In the genomic region with DNA sequence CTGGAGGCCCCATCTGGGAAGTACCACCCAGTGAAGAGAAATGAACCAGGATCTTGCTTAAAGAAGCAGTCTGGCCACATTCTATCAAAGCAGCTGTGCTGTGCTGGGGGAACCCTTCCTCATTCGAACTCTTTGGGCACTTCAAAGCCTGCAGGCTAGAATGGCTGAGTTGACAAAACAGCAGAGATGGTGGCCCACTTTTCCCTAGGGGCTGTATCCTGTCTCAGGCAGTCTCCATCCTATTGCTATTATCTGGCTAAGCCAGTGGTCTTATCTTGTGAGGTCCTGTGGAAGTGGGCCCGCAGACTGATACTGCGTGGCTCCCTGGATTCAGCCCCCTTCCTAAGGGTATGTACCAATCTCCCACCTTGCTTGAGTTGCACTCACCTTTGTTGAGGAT, we compare ENCODE assay signal across 16 cellular contexts.
DNase-seq lines count a peak whose midpoint lies in the region; ATAC-seq, FAIRE-seq and TF ChIP-seq lines count a peak whose summit lies in the region.
"Had no signal": no experiment of that assay in that cellular context is flagged by ENCODE, and none has a peak within 500 bp of the region (broad histone marks: within the 10 kb centered on the region; RNA-seq: fewer than 3 reads in every experiment).

No MANE protein-coding gene starts in this region.

- H3K9me3 ChIP-seq in trophoblast cell (ENCODE audit: insufficient read depth, low read depth, low read length) (no peaks in the 10 kb centered on the region), suprapubic skin (no peaks in the 10 kb centered on the region)
- H3K9me3 ChIP-seq: Caco-2 had no signal

- FAIRE-seq in urothelium cell line (lab: Jason Lieb, UNC): no peak
- FAIRE-seq: astrocyte had no signal

- H3K36me3 ChIP-seq in trophoblast cell (ENCODE audit: control insufficient read depth in 1 of 2, insufficient read depth in 2 of 2, low read length in 2 of 2): no peaks in the 10 kb centered on the region
- no peaks in the 10 kb centered on the region for H3K36me3 ChIP-seq in suprapubic skin

- H2BK120ac ChIP-seq in trophoblast cell (ENCODE audit: insufficient read depth, low read length, poor library complexity): peak overlapping the region; percentile 11

- peaks cover 54% of the 10 kb centered on the region for H3K4me1 Mint-ChIP-seq in activated T-cell treated with anti-CD3 and anti-CD28 coated beads, Interleukin-2, amount 50 U/mL, for 72 hours (ENCODE audit: low read depth)
- peaks cover 40% of the 10 kb centered on the region for H3K4me1 Mint-ChIP-seq in activated naive CD8-positive, alpha-beta T cell treated with anti-CD3 and anti-CD28 coated beads, Interleukin-2, amount 10 ng/mL, durations not matched to agents 7 days and 5 days
- H3K4me1 Mint-ChIP-seq: mesothelial cell of epicardium had no signal

- H3K4me3 ChIP-seq in trophoblast cell (ENCODE audit: low read depth, low read length) (no peak overlapping the region), suprapubic skin (no peak overlapping the region)

- H3K79me1 ChIP-seq in trophoblast cell (ENCODE audit: low read length): peaks cover 13% of the 10 kb centered on the region

- H3K4me1 ChIP-seq in trophoblast cell (ENCODE audit: control insufficient read depth in 1 of 2, insufficient read depth in 2 of 2, low read length in 2 of 2) (peaks cover 10 to 13% of the 10 kb centered on the region in 2 experiments), suprapubic skin (no peaks in the 10 kb centered on the region)
- H3K4me1 ChIP-seq: Caco-2 had no signal

- no peak for ATAC-seq in activated T-cell treated with anti-CD3 and anti-CD28 coated beads, Interleukin-2, amount 50 U/mL, for 72 hours (replicated peaks in 1 of 2)
- no peak for ATAC-seq in activated naive CD8-positive, alpha-beta T cell treated with anti-CD3 and anti-CD28 coated beads, Interleukin-2, amount 10 ng/mL, durations not matched to agents 7 days and 5 days (ENCODE audit: low read depth)
- ATAC-seq: HCT116, left cardiac atrium, Right ventricle myocardium inferior had no signal

- H2AK5ac ChIP-seq in trophoblast cell (ENCODE audit: low read length): peak overlapping the region; percentile 37

- no peak overlapping the region for H3K27ac Mint-ChIP-seq in activated T-cell treated with anti-CD3 and anti-CD28 coated beads, Interleukin-2, amount 50 U/mL, for 72 hours
- peak overlapping the region; percentile 82 for H3K27ac Mint-ChIP-seq in activated naive CD8-positive, alpha-beta T cell treated with anti-CD3 and anti-CD28 coated beads, Interleukin-2, amount 10 ng/mL, durations not matched to agents 7 days and 5 days
- H3K27ac Mint-ChIP-seq: mesothelial cell of epicardium had no signal

- peak overlapping the region; percentile 14 to 54 for H3K4me3 Mint-ChIP-seq in activated T-cell treated with anti-CD3 and anti-CD28 coated beads, Interleukin-2, amount 50 U/mL, for 72 hours
- peak overlapping the region; percentile 79 for H3K4me3 Mint-ChIP-seq in activated naive CD8-positive, alpha-beta T cell treated with anti-CD3 and anti-CD28 coated beads, Interleukin-2, amount 10 ng/mL, durations not matched to agents 7 days and 5 days
- H3K4me3 Mint-ChIP-seq: mesothelial cell of epicardium had no signal

- H3K27me3 ChIP-seq in trophoblast cell (ENCODE audit: insufficient read depth, low read length): no peaks in the 10 kb centered on the region
- no peaks in the 10 kb centered on the region for H3K27me3 ChIP-seq in suprapubic skin

- peak overlapping the region; percentile 43 for H4K91ac ChIP-seq in trophoblast cell (ENCODE audit: low read depth, low read length)

- H3K9me3 Mint-ChIP-seq in activated T-cell treated with anti-CD3 and anti-CD28 coated beads, Interleukin-2, amount 50 U/mL, for 72 hours: peaks cover 2 to 5% of the 10 kb centered on the region in 2 donors
- H3K9me3 Mint-ChIP-seq in activated naive CD8-positive, alpha-beta T cell treated with anti-CD3 and anti-CD28 coated beads, Interleukin-2, amount 10 ng/mL, durations not matched to agents 7 days and 5 days: peaks cover 9% of the 10 kb centered on the region

- H4K8ac ChIP-seq in trophoblast cell (ENCODE audit: low read depth, low read length): no peak overlapping the region

- H3K79me2 ChIP-seq in trophoblast cell (ENCODE audit: control insufficient read depth, insufficient read depth, low read length, poor library complexity): no peaks in the 10 kb centered on the region

- no peak overlapping the region for H3K9ac ChIP-seq in trophoblast cell (ENCODE audit: low read length)

- no peak for TF ChIP-seq POLR2A in suprapubic skin (IDR thresholded peaks at IDR 0.05)

- peak overlapping the region; percentile 43 for H2BK12ac ChIP-seq in trophoblast cell (ENCODE audit: low read length)

- H3K4me2 ChIP-seq in trophoblast cell (ENCODE audit: low read length): no peak overlapping the region

- no peak overlapping the region for H3K23ac ChIP-seq in trophoblast cell (ENCODE audit: low read length)

- H3K27ac ChIP-seq in trophoblast cell (ENCODE audit: low read depth, low read length) (no peak overlapping the region), suprapubic skin (no peak overlapping the region)

- peaks cover 26% of the 10 kb centered on the region for H3K27me3 Mint-ChIP-seq in activated T-cell treated with anti-CD3 and anti-CD28 coated beads, Interleukin-2, amount 50 U/mL, for 72 hours (ENCODE audit: low read depth)
- no peaks in the 10 kb centered on the region for H3K27me3 Mint-ChIP-seq in activated naive CD8-positive, alpha-beta T cell treated with anti-CD3 and anti-CD28 coated beads, Interleukin-2, amount 10 ng/mL, durations not matched to agents 7 days and 5 days

- no peak overlapping the region for H4K12ac ChIP-seq in trophoblast cell (ENCODE audit: low read depth, low read length)

- POLR2A ChIA-PET in activated naive CD8-positive, alpha-beta T cell treated with anti-CD3 and anti-CD28 coated beads, Interleukin-2, amount 10 ng/mL, durations not matched to agents 7 days and 5 days (lab: Charles Lee): interaction anchor here (0.8 to 1.6 kb wide), 2 partner anchors 175 to 203 kb away, joined by 3 to 5 read pairs; no protein-coding TSS in a partner anchor

- peak overlapping the region; percentile 25 for H3K14ac ChIP-seq in trophoblast cell (ENCODE audit: low read length)

- H2BK5ac ChIP-seq in trophoblast cell (ENCODE audit: low read depth, low read length, poor library complexity): peak overlapping the region; percentile 40

- no peak for DNase-seq in activated T-cell treated with anti-CD3 and anti-CD28 coated beads, Interleukin-2, amount 50 U/mL, for 72 hours
- no peak for DNase-seq in activated T-cell treated with anti-CD3 and anti-CD28 coated beads, Interleukin-2, amount 50 U/mL, for 48 hours
- DNase-seq in MV-4-11 (lab: John Stamatoyannopoulos, UW): peak; percentile 11
- DNase-seq in activated naive CD8-positive, alpha-beta T cell treated with anti-CD3 and anti-CD28 coated beads, Interleukin-2, amount 10 ng/mL, durations not matched to agents 7 days and 5 days: no peak
- DNase-seq in trophoblast cell: no peak
- DNase-seq in urothelium cell line (ENCODE audit: low spot score): no peak
- no peak for DNase-seq in suprapubic skin (ENCODE audit: low spot score in 2 of 2)
- DNase-seq in SK-N-DZ (ENCODE audit: low spot score): no peak
- DNase-seq: Caco-2, EL, left cardiac atrium, NCI-H1436 had no signal

- no peak for TF ChIP-seq EP300 in suprapubic skin (IDR thresholded peaks at IDR 0.05)

- no peak for TF ChIP-seq CTCF in suprapubic skin (IDR thresholded peaks at IDR 0.05)

- no CpG with 5 or more reads among the region's 3 CpGs for WGBS in trophoblast cell (ENCODE audit: extremely low coverage, insufficient coverage, insufficient read length)
- WGBS in suprapubic skin: 88% methylated on average over 3 of the region's 3 CpGs

- peak overlapping the region; percentile 23 for H3K18ac ChIP-seq in trophoblast cell (ENCODE audit: low read length)

- H2AFZ ChIP-seq in trophoblast cell (ENCODE audit: insufficient read depth, low read length, poor library complexity): no peak overlapping the region

- peaks cover 7 to 8% of the 10 kb centered on the region in 2 donors for H3K36me3 Mint-ChIP-seq in activated T-cell treated with anti-CD3 and anti-CD28 coated beads, Interleukin-2, amount 50 U/mL, for 72 hours (ENCODE audit: insufficient read depth in 2 of 2)
- peaks cover 36% of the 10 kb centered on the region for H3K36me3 Mint-ChIP-seq in activated naive CD8-positive, alpha-beta T cell treated with anti-CD3 and anti-CD28 coated beads, Interleukin-2, amount 10 ng/mL, durations not matched to agents 7 days and 5 days
- H3K36me3 Mint-ChIP-seq: mesothelial cell of epicardium had no signal

- H3K4ac ChIP-seq in trophoblast cell (ENCODE audit: low read depth, low read length): no peak overlapping the region
